9 cellular contexts compared by ENCODE assay signal in genomic region chr19:18603255-18603957, GRCh38. TPM values are rescaled to one million over a fixed set of nuclear protein-coding genes. Genes with fewer than 3 reads are reported as not detected.
DNase-seq lines count a peak whose midpoint lies in the region; ATAC-seq and TF ChIP-seq lines count a peak whose summit lies in the region.
"Had no signal": no experiment of that assay in that cellular context is flagged by ENCODE, and none has a peak within 500 bp of the region (broad histone marks: within the 10 kb centered on the region; RNA-seq: fewer than 3 reads in every experiment).

No MANE protein-coding gene starts in this region.

- peaks cover 71 to 91% (median 77%) of the 10 kb centered on the region in 3 donors for H3K27me3 Mint-ChIP-seq in CD14-positive monocyte (ENCODE audit: low read depth in 3 of 3)

- peak overlapping the region in 1 of 2 donors; percentile 81 for H3K4me3 Mint-ChIP-seq in CD14-positive monocyte

- TF ChIP-seq POLR2A in right lobe of liver (IDR thresholded peaks at IDR 0.05), result no peak

- ATAC-seq in right lobe of liver (peak in 3 of 4 donors; percentile 17 to 35 (median 19)), GM19351 (IDR thresholded peaks at IDR 0.05; ENCODE audit: unreplicated experiment) (no peak)

- H3K27ac ChIP-seq in HUES6 (ENCODE audit: low read depth, low read length), result no peak overlapping the region
- H3K27ac ChIP-seq in right lobe of liver, result no peak overlapping the region

- H3K27me3 ChIP-seq in HUES6 (ENCODE audit: control insufficient read depth, insufficient read depth, low read length), result peaks cover 88% of the 10 kb centered on the region
- peaks cover 0 to 29% of the 10 kb centered on the region in 2 donors for H3K27me3 ChIP-seq in right lobe of liver

- TF ChIP-seq CTCF in CD14-positive monocyte (IDR thresholded peaks at IDR 0.05) (peak; percentile 38), astrocyte of the cerebellum (IDR thresholded peaks at IDR 0.05; ENCODE audit: low read depth, low read length, missing control alignments) (peak; percentile 41), right lobe of liver (IDR thresholded peaks at IDR 0.05) (no peak)

- H3K9ac ChIP-seq in HUES6 (ENCODE audit: low read length), result peak overlapping the region; percentile 35

- intact Hi-C loops in CD14-positive monocyte (cut with micrococcal nuclease), result no loop called here
- intact Hi-C loops in right lobe of liver (cut with DNase I), result no loop called here

- peak overlapping the region; percentile 58 for H3K4me3 ChIP-seq in HUES6 (ENCODE audit: low read depth, low read length)
- no peak overlapping the region for H3K4me3 ChIP-seq in astrocyte of the cerebellum (ENCODE audit: low read depth, low read length)
- no peak overlapping the region for H3K4me3 ChIP-seq in right lobe of liver

- H3K9me3 Mint-ChIP-seq in CD14-positive monocyte, result peaks cover 0 to 25% (median 7%) of the 10 kb centered on the region in 7 donors

- in situ Hi-C loops in astrocyte of the cerebellum (cut with HindIII; ENCODE audit: low sequenced_read_pairs), result no loop called here

- no peak overlapping the region for H3K27ac Mint-ChIP-seq in CD14-positive monocyte

- H3K36me3 ChIP-seq in HUES6 (ENCODE audit: control insufficient read depth, insufficient read depth, low read length) (no peaks in the 10 kb centered on the region), right lobe of liver (no peaks in the 10 kb centered on the region)

- peaks cover 35% of the 10 kb centered on the region for H3K4me1 ChIP-seq in HUES6 (ENCODE audit: control insufficient read depth, insufficient read depth, low read length)
- H3K4me1 ChIP-seq in right lobe of liver, result peaks cover 0 to 4% (median 0%) of the 10 kb centered on the region in 4 donors

- 19% methylated on average over 8 of the region's 32 CpGs for WGBS in right lobe of liver (ENCODE audit: insufficient coverage, low coverage, low lambda C conversion rate, missing lambda C conversion rate)

- DNase-seq in CD14-positive monocyte (ENCODE audit: low spot score) (no peak), astrocyte of the cerebellum (ENCODE audit: low read depth) (no peak), right lobe of liver (no peak), NCI-H128 (lab: John Stamatoyannopoulos, UW; ENCODE audit: unreplicated experiment) (no peak), LoVo (ENCODE audit: low spot score) (no peak), NCI-H226 (no peak)
- DNase-seq: NCI-H1105 had no signal

- peaks cover 0 to 6% of the 10 kb centered on the region in 2 donors for H3K36me3 Mint-ChIP-seq in CD14-positive monocyte

- H3K9me3 ChIP-seq in HUES6 (ENCODE audit: control insufficient read depth, insufficient read depth, low read depth, low read length) (no peaks in the 10 kb centered on the region), right lobe of liver (no peaks in the 10 kb centered on the region)

- H3K4me1 Mint-ChIP-seq in CD14-positive monocyte, result peaks cover 2% of the 10 kb centered on the region

RNA-seq across cellular contexts. Expression of gene CRLF1, which starts 3.2 kb away (rescaled TPM):
- polyA plus RNA-seq in CD14-positive monocyte, result under 1 TPM in 1 of 2 donors, not detected in 1; 0.19 TPM
- total RNA-seq in right lobe of liver, result 1 to 10 TPM in 2 of 6 experiments, under 1 TPM in 1, not detected in 3; 0.27 to 2.9 (median 1.2) TPM

RNA-seq across cellular contexts. Expression of gene TMEM59L, which starts 9.3 kb away (rescaled TPM):
- not detected for polyA plus RNA-seq in CD14-positive monocyte
- total RNA-seq in right lobe of liver, result under 1 TPM in 2 of 6 experiments, not detected in 4; 0.31 to 0.43 TPM

RNA-seq across cellular contexts. Expression of gene REX1BD, which starts 14.8 kb away (rescaled TPM):
- 100 to 1,000 TPM in 1 of 2 donors, 10 to 100 TPM in 1; 83.7 to 122 TPM for polyA plus RNA-seq in CD14-positive monocyte
- total RNA-seq in right lobe of liver, result 10 to 100 TPM; 30.4 to 71.7 (median 45.6) TPM

RNA-seq across cellular contexts. Expression of gene UBA52, which starts 31.7 kb away (rescaled TPM):
- 100 to 1,000 TPM; 832 to 896 TPM for polyA plus RNA-seq in CD14-positive monocyte
- 100 to 1,000 TPM; 256 to 470 (median 406) TPM for total RNA-seq in right lobe of liver

RNA-seq across cellular contexts. Expression of gene KLHL26, which starts 33.4 kb away (rescaled TPM):
- 1 to 10 TPM; 1.6 to 2.0 TPM for polyA plus RNA-seq in CD14-positive monocyte
- 1 to 10 TPM; 3.8 to 5.0 (median 4.7) TPM for total RNA-seq in right lobe of liver

Comparison
In these comparisons a context has a peak if more than half of its experiments do, and no peak if none do; other contexts are left out.
1. CTCF ChIP-seq: peak in CD14-positive monocyte (single experiment) and astrocyte of the cerebellum (single experiment); none in right lobe of liver (0 of 4).